30 cellular contexts compared by ENCODE assay signal in the genomic region with DNA sequence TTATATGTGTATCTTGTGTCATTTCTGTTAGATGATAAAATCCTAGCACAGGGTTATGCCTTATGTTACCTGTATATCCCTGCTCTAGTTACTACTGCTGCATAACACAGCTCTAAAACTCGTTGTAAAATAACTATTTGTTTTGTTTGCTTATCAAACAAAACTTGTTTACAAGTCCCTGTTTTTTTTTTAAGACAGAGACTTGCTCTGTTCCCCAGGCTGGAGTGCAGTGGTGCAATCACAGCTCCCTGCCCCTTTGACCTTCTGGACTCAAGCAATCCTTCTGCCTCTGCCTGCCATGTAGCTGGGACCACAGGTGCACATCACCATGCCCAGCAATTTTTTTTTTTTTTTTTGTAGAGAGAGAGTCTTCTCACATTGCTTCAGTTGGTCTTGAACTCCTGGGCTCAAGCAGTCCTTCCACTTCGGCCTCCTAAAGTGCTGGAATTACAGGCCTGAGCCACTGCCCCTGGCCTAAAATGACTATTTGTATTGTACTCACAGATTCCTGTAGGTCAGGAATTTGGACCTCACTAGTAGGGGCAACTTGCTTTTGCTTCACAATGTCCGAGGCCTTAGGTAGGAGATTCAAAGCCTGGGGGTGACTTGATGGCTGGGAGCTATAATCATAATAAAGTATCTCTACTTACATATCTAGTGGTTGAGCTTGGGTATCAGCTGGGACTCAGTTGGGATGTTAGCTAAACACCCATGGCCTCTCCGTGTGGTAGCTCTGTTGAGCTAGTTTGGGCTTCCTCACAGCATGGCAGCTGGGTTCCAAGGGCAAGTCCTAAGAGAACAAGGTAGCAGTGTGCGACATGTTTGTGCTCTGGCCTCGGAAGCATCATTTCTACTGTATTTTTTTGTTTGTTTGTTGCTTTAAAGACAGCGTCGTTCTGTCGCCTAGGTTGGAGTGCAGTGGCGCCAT.
"Had no signal": no experiment of that assay in that cellular context is flagged by ENCODE, and none has a peak within 500 bp of the region (broad histone marks: within the 10 kb centered on the region; RNA-seq: fewer than 3 reads in every experiment).

No MANE protein-coding gene starts in this region.

- H3K9me3 ChIP-seq: ascending aorta, colonic mucosa, left ventricle myocardium inferior, mucosa of descending colon, neutrophil, thoracic aorta, uterus had no signal

- H3K27me3 Mint-ChIP-seq: activated CD4-positive, alpha-beta memory T cell treated with anti-CD3 and anti-CD28 coated beads for 36 hours; activated CD4-positive, alpha-beta T cell treated with anti-CD3 and anti-CD28 coated beads, Interleukin-2, amount 10 ng/mL, durations not matched to agents 24 days and 14 days; activated naive CD4-positive, alpha-beta T cell treated with anti-CD3 and anti-CD28 coated beads, Interleukin-2, amount 10 ng/mL, durations not matched to agents 7 days and 5 days; activated naive CD8-positive, alpha-beta T cell treated with anti-CD3 and anti-CD28 coated beads, Interleukin-2, amount 10 ng/mL, durations not matched to agents 7 days and 5 days; activated T-cell treated with anti-CD3 and anti-CD28 coated beads, Interleukin-2, amount 50 U/mL, for 24 hours; brain; natural killer cell treated with Interleukin-12 subunit alpha and Interleukin-12 subunit beta and Interleukin-15 and Interleukin-18, amount 100 ng/mL, for 72 hours; stimulated activated naive CD8-positive, alpha-beta T cell treated with anti-CD3 and anti-CD28 coated beads, Interleukin-15, Interleukin-2, amounts not matched to agents 100 ng/mL and 50 ng/mL, for 24 hours; type B pancreatic cell had no signal

- H3K27me3 ChIP-seq: ascending aorta, cardiac muscle cell, colonic mucosa, neutrophil, uterus had no signal

- H3K27ac ChIP-seq: ascending aorta, cardiac muscle cell, colonic mucosa, left ventricle myocardium inferior, neutrophil, thoracic aorta, uterus had no signal

- H3K27ac Mint-ChIP-seq: activated CD4-positive, alpha-beta memory T cell treated with anti-CD3 and anti-CD28 coated beads for 36 hours; activated CD4-positive, alpha-beta T cell treated with anti-CD3 and anti-CD28 coated beads, Interleukin-2, amount 10 ng/mL, durations not matched to agents 24 days and 14 days; activated naive CD4-positive, alpha-beta T cell treated with anti-CD3 and anti-CD28 coated beads, Interleukin-2, amount 10 ng/mL, durations not matched to agents 7 days and 5 days; activated naive CD8-positive, alpha-beta T cell treated with anti-CD3 and anti-CD28 coated beads, Interleukin-2, amount 10 ng/mL, durations not matched to agents 7 days and 5 days; activated T-cell treated with anti-CD3 and anti-CD28 coated beads, Interleukin-2, amount 50 U/mL, for 24 hours; brain; immature natural killer cell; natural killer cell treated with Interleukin-12 subunit alpha and Interleukin-12 subunit beta and Interleukin-15 and Interleukin-18, amount 100 ng/mL, for 72 hours; stimulated activated effector memory CD8-positive, alpha-beta T cell treated with anti-CD3 and anti-CD28 coated beads, Interleukin-12 subunit alpha, Interleukin-12 subunit beta, amount 100 ng/mL, for 72 hours; stimulated activated naive CD8-positive, alpha-beta T cell treated with anti-CD3 and anti-CD28 coated beads, Interleukin-15, Interleukin-2, amounts not matched to agents 100 ng/mL and 50 ng/mL, for 24 hours; type B pancreatic cell had no signal

- H3K4me1 ChIP-seq: ascending aorta, colonic mucosa, uterus had no signal

- H3K36me3 Mint-ChIP-seq: activated naive CD4-positive, alpha-beta T cell treated with anti-CD3 and anti-CD28 coated beads, Interleukin-2, amount 10 ng/mL, durations not matched to agents 7 days and 5 days; immature natural killer cell; natural killer cell treated with Interleukin-12 subunit alpha and Interleukin-12 subunit beta and Interleukin-15 and Interleukin-18, amount 100 ng/mL, for 72 hours; stimulated activated effector memory CD8-positive, alpha-beta T cell treated with anti-CD3 and anti-CD28 coated beads, Interleukin-12 subunit alpha, Interleukin-12 subunit beta, amount 100 ng/mL, for 72 hours had no signal

- H3K4me3 Mint-ChIP-seq: activated CD4-positive, alpha-beta memory T cell treated with anti-CD3 and anti-CD28 coated beads for 36 hours; activated CD4-positive, alpha-beta T cell treated with anti-CD3 and anti-CD28 coated beads, Interleukin-2, amount 10 ng/mL, durations not matched to agents 24 days and 14 days; activated naive CD4-positive, alpha-beta T cell treated with anti-CD3 and anti-CD28 coated beads, Interleukin-2, amount 10 ng/mL, durations not matched to agents 7 days and 5 days; activated naive CD8-positive, alpha-beta T cell treated with anti-CD3 and anti-CD28 coated beads, Interleukin-2, amount 10 ng/mL, durations not matched to agents 7 days and 5 days; activated T-cell treated with anti-CD3 and anti-CD28 coated beads, Interleukin-2, amount 50 U/mL, for 24 hours; brain; immature natural killer cell; natural killer cell treated with Interleukin-12 subunit alpha and Interleukin-12 subunit beta and Interleukin-15 and Interleukin-18, amount 100 ng/mL, for 72 hours; stimulated activated effector memory CD8-positive, alpha-beta T cell treated with anti-CD3 and anti-CD28 coated beads, Interleukin-12 subunit alpha, Interleukin-12 subunit beta, amount 100 ng/mL, for 72 hours; stimulated activated naive CD8-positive, alpha-beta T cell treated with anti-CD3 and anti-CD28 coated beads, Interleukin-15, Interleukin-2, amounts not matched to agents 100 ng/mL and 50 ng/mL, for 24 hours; type B pancreatic cell had no signal

- H3K4me1 Mint-ChIP-seq: activated naive CD4-positive, alpha-beta T cell treated with anti-CD3 and anti-CD28 coated beads, Interleukin-2, amount 10 ng/mL, durations not matched to agents 7 days and 5 days had no signal

- H3K36me3 ChIP-seq: ascending aorta, cardiac muscle cell, colonic mucosa, left ventricle myocardium inferior, neutrophil, thoracic aorta, uterus had no signal

- H3K9me3 Mint-ChIP-seq: activated CD4-positive, alpha-beta memory T cell treated with anti-CD3 and anti-CD28 coated beads for 36 hours; activated CD4-positive, alpha-beta T cell treated with anti-CD3 and anti-CD28 coated beads, Interleukin-2, amount 10 ng/mL, durations not matched to agents 24 days and 14 days; activated naive CD4-positive, alpha-beta T cell treated with anti-CD3 and anti-CD28 coated beads, Interleukin-2, amount 10 ng/mL, durations not matched to agents 7 days and 5 days; activated naive CD8-positive, alpha-beta T cell treated with anti-CD3 and anti-CD28 coated beads, Interleukin-2, amount 10 ng/mL, durations not matched to agents 7 days and 5 days; activated T-cell treated with anti-CD3 and anti-CD28 coated beads, Interleukin-2, amount 50 U/mL, for 24 hours; brain; immature natural killer cell; natural killer cell treated with Interleukin-12 subunit alpha and Interleukin-12 subunit beta and Interleukin-15 and Interleukin-18, amount 100 ng/mL, for 72 hours; stimulated activated effector memory CD8-positive, alpha-beta T cell treated with anti-CD3 and anti-CD28 coated beads, Interleukin-12 subunit alpha, Interleukin-12 subunit beta, amount 100 ng/mL, for 72 hours; stimulated activated naive CD8-positive, alpha-beta T cell treated with anti-CD3 and anti-CD28 coated beads, Interleukin-15, Interleukin-2, amounts not matched to agents 100 ng/mL and 50 ng/mL, for 24 hours; type B pancreatic cell had no signal

- DNase-seq: activated CD4-positive, alpha-beta memory T cell treated with anti-CD3 and anti-CD28 coated beads for 36 hours; activated CD4-positive, alpha-beta T cell treated with anti-CD3 and anti-CD28 coated beads, Interleukin-2, amount 10 ng/mL, durations not matched to agents 24 days and 14 days; activated CD4-positive, CD25-positive, alpha-beta regulatory T cell treated with anti-CD3 and anti-CD28 coated beads, Interleukin-2, amount 50 U/mL, for 72 hours; activated CD8-positive, alpha-beta memory T cell treated with anti-CD3 and anti-CD28 coated beads, Interleukin-2, amount 50 U/mL, for 48 hours; activated gamma-delta T cell; activated naive CD8-positive, alpha-beta T cell treated with anti-CD3 and anti-CD28 coated beads, Interleukin-2, amount 10 ng/mL, durations not matched to agents 7 days and 5 days; activated T-cell treated with anti-CD3 and anti-CD28 coated beads, Interleukin-2, amount 50 U/mL, for 24 hours; cerebellar nuclear complex; colonic mucosa; effector CD8-positive, alpha-beta T cell; head of caudate nucleus; hippocampal formation; immature natural killer cell; kidney glomerular epithelial cell; left ventricle myocardium inferior; mucosa of descending colon; small intestine; stimulated activated CD4-positive, alpha-beta T cell treated with anti-CD3 and anti-CD28 coated beads, Interleukin-4, amount 100 ng/mL, for 24 hours; uterus had no signal

- H3K4me3 ChIP-seq: ascending aorta, cardiac muscle cell, colonic mucosa, left ventricle myocardium inferior, mucosa of descending colon, thoracic aorta, uterus had no signal

- ATAC-seq: mucosa of descending colon; natural killer cell treated with Interleukin-12 subunit alpha and Interleukin-12 subunit beta and Interleukin-15 and Interleukin-18, amount 100 ng/mL, for 72 hours; sciatic nerve; stimulated activated effector memory CD8-positive, alpha-beta T cell treated with anti-CD3 and anti-CD28 coated beads, Interleukin-12 subunit alpha, Interleukin-12 subunit beta, amount 100 ng/mL, for 72 hours had no signal
